8 cellular contexts compared by ENCODE assay signal in genomic region chr2:33441235-33441810, GRCh38. TPM values are rescaled to one million over a fixed set of nuclear protein-coding genes. Genes with fewer than 3 reads are reported as not detected.
DNase-seq lines count a peak whose midpoint lies in the region; ATAC-seq and TF ChIP-seq lines count a peak whose summit lies in the region.

No MANE protein-coding gene starts in this region.

- DNase-seq in AG04450 (ENCODE audit: low read depth, low spot score) (no peak), GM12864 (ENCODE audit: low read depth) (no peak), NCI-H2171 (lab: John Stamatoyannopoulos, UW) (peak; percentile 13), left cardiac atrium (peak; percentile 28), sigmoid colon (peak; percentile 71)
- peak; percentile 15 for DNase-seq in activated T-helper 9 cell treated with anti-CD3 and anti-CD28 coated beads, Interleukin-2, amount 50 U/mL, for 16 hours (ENCODE audit: low read depth)
- DNase-seq in stimulated activated effector memory CD8-positive, alpha-beta T cell treated with anti-CD3 and anti-CD28 coated beads, Interleukin-12 subunit alpha, Interleukin-12 subunit beta, amount 100 ng/mL, for 72 hours (ENCODE audit: low spot score in 2 of 2): no peak

- no peak for TF ChIP-seq EP300 in sigmoid colon (IDR thresholded peaks at IDR 0.05)

- TF ChIP-seq POLR2A in sigmoid colon (IDR thresholded peaks at IDR 0.05): no peak

- H3K9me3 ChIP-seq in AG04450 (ENCODE audit: control insufficient read depth, insufficient read depth, low read length): no peaks in the 10 kb centered on the region
- H3K9me3 ChIP-seq in sigmoid colon: no peaks in the 10 kb centered on the region

- CTCF ChIA-PET in AG04450 (lab: Charles Lee): interaction anchor here (0.5 to 2.8 kb wide), 33 partner anchors 9 to 690 kb away, joined by 3 to 22 read pairs (median 4); no protein-coding TSS in a partner anchor

- peaks cover 0 to 8% (median 3%) of the 10 kb centered on the region in 4 donors for H3K4me1 ChIP-seq in sigmoid colon

- H3K9me3 Mint-ChIP-seq in stimulated activated effector memory CD8-positive, alpha-beta T cell treated with anti-CD3 and anti-CD28 coated beads, Interleukin-12 subunit alpha, Interleukin-12 subunit beta, amount 100 ng/mL, for 72 hours: no peaks in the 10 kb centered on the region

- 31 to 36% methylated on average over 3 of the region's 3 CpGs for WGBS in sigmoid colon, 2 donors

- H3K4me3 ChIP-seq in AG04450 (ENCODE audit: low read depth, low read length): no peak overlapping the region
- H3K4me3 ChIP-seq in GM12864 (ENCODE audit: low read depth, low read length): no peak overlapping the region
- no peak overlapping the region for H3K4me3 ChIP-seq in sigmoid colon

- H3K27ac Mint-ChIP-seq in stimulated activated effector memory CD8-positive, alpha-beta T cell treated with anti-CD3 and anti-CD28 coated beads, Interleukin-12 subunit alpha, Interleukin-12 subunit beta, amount 100 ng/mL, for 72 hours: no peak overlapping the region

- no peak overlapping the region for H3K4me3 Mint-ChIP-seq in stimulated activated effector memory CD8-positive, alpha-beta T cell treated with anti-CD3 and anti-CD28 coated beads, Interleukin-12 subunit alpha, Interleukin-12 subunit beta, amount 100 ng/mL, for 72 hours

- H3K36me3 ChIP-seq in sigmoid colon: no peaks in the 10 kb centered on the region

- H3K27ac ChIP-seq in AG04450 (ENCODE audit: low read depth, low read length) (no peak overlapping the region), sigmoid colon (no peak overlapping the region)

- TF ChIP-seq CTCF in AG04450 (IDR thresholded peaks at IDR 0.05; ENCODE audit: low read depth, low read length) (peak; percentile 82), GM12864 (IDR thresholded peaks at IDR 0.05; ENCODE audit: low read depth, low read length, missing control alignments) (peak; percentile 71), sigmoid colon (IDR thresholded peaks at IDR 0.05) (peak in 2 of 4 experiments; percentile 33 to 48)

- H3K36me3 Mint-ChIP-seq in stimulated activated effector memory CD8-positive, alpha-beta T cell treated with anti-CD3 and anti-CD28 coated beads, Interleukin-12 subunit alpha, Interleukin-12 subunit beta, amount 100 ng/mL, for 72 hours: no peaks in the 10 kb centered on the region

- intact Hi-C loops in left cardiac atrium (cut with DNase I) (loop anchor here in 1 of 2 donors (10.0 kb wide), 2 partner anchors 407 to 667 kb away; no protein-coding TSS in a partner anchor), sigmoid colon (cut with DNase I) (no loop called here)

- POLR2A ChIA-PET in AG04450 (lab: Yijun Ruan, JAX): no interaction called here

- H3K27me3 ChIP-seq in AG04450 (ENCODE audit: control insufficient read depth, insufficient read depth, low read length) (no peaks in the 10 kb centered on the region), sigmoid colon (no peaks in the 10 kb centered on the region)

- ATAC-seq in HG02623 (IDR thresholded peaks at IDR 0.05; ENCODE audit: unreplicated experiment) (peak; percentile 82), left cardiac atrium (peak; percentile 82)
- ATAC-seq in stimulated activated effector memory CD8-positive, alpha-beta T cell treated with anti-CD3 and anti-CD28 coated beads, Interleukin-12 subunit alpha, Interleukin-12 subunit beta, amount 100 ng/mL, for 72 hours: no peak

- no peaks in the 10 kb centered on the region for H3K4me1 Mint-ChIP-seq in stimulated activated effector memory CD8-positive, alpha-beta T cell treated with anti-CD3 and anti-CD28 coated beads, Interleukin-12 subunit alpha, Interleukin-12 subunit beta, amount 100 ng/mL, for 72 hours

RNA-seq across cellular contexts. Expression of gene RASGRP3, which starts 35.1 kb away (rescaled TPM):
- polyA plus RNA-seq in AG04450 (2011; rRNA removed) (1.1 and 1.4 TPM in 2 replicates), sigmoid colon (1 to 10 TPM; 1.8 to 6.7 (median 4.4) TPM)
- polyA minus RNA-seq in AG04450 (2011; rRNA and poly(A)+ RNA removed): 0.83 and 2.5 TPM in 2 replicates
- total RNA-seq in left cardiac atrium (10 to 100 TPM; 39.9 to 53.7 TPM), sigmoid colon (10 to 100 TPM in 1 of 4 donors, 1 to 10 TPM in 3; 3.9 to 14.7 (median 8.9) TPM)

Comparison
In these comparisons a context has a peak if more than half of its experiments do, and no peak if none do; other contexts are left out.
1. DNase-seq: peak in NCI-H2171 (single experiment), activated T-helper 9 cell treated with anti-CD3 and anti-CD28 coated beads, Interleukin-2, amount 50 U/mL, for 16 hours (single experiment), left cardiac atrium (single experiment) and sigmoid colon (single experiment); none in AG04450 (single experiment), GM12864 (single experiment) and stimulated activated effector memory CD8-positive, alpha-beta T cell treated with anti-CD3 and anti-CD28 coated beads, Interleukin-12 subunit alpha, Interleukin-12 subunit beta, amount 100 ng/mL, for 72 hours (0 of 2).